ENCODE assay signal across 8 cellular contexts in the genomic region with DNA sequence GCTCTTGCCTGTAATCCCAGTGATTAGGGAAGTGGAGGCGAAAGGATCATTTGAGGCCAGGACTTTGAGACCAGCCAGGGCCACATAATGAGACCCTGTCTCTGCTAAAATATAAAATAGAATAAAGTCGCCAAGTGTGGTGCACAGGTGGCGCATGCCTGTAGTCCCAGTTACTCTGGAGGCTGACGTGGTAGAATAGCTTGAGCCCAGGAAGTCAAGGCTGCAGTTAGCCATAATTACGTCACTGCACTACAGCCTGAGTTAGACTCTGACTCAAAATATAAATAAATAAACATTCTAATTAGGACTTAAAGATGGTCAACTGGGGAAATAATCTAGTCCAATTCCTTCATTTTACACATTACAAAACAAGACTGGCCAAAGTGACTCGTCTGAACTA. TPM values are rescaled to one million over a fixed set of nuclear protein-coding genes. Genes with fewer than 3 reads are reported as not detected.
DNase-seq lines count a peak whose midpoint lies in the region; ATAC-seq, FAIRE-seq and TF ChIP-seq lines count a peak whose summit lies in the region.

No MANE protein-coding gene starts in this region.

- peak overlapping the region; percentile 81 for H3K9ac ChIP-seq in OCI-LY3 (ENCODE audit: low read length)

- peaks cover 28% of the 10 kb centered on the region for H3K79me2 ChIP-seq in OCI-LY3 (ENCODE audit: low read length)

- H3K4me1 ChIP-seq in CD4-positive, CD25-positive, alpha-beta regulatory T cell (ENCODE audit: control insufficient read depth, insufficient read depth, low read length, poor library complexity, severe bottlenecking), result peaks cover 33% of the 10 kb centered on the region
- H3K4me1 ChIP-seq in OCI-LY3 (ENCODE audit: low read length), result peaks cover 13% of the 10 kb centered on the region

- peaks cover 0 to 46% (median 24%) of the 10 kb centered on the region in 4 donors for H3K4me1 Mint-ChIP-seq in CD4-positive, CD25-positive, alpha-beta regulatory T cell
- peaks cover 31% of the 10 kb centered on the region for H3K4me1 Mint-ChIP-seq in brain
- H3K4me1 Mint-ChIP-seq in stimulated activated naive CD8-positive, alpha-beta T cell treated with anti-CD3 and anti-CD28 coated beads, Interleukin-15, Interleukin-2, amounts not matched to agents 100 ng/mL and 50 ng/mL, for 24 hours (ENCODE audit: low read depth), result peaks cover 38% of the 10 kb centered on the region

- ATAC-seq in CD4-positive, CD25-positive, alpha-beta regulatory T cell (ENCODE audit: low read depth in 2 of 2), result no peak
- ATAC-seq in GM18873 (IDR thresholded peaks at IDR 0.05; ENCODE audit: low FRiP score, unreplicated experiment), result no peak

- no peak for TF ChIP-seq CTCF in OCI-LY3 (IDR thresholded peaks at IDR 0.05; ENCODE audit: low read depth, low read length)
- no peak for TF ChIP-seq CTCF in brain (conservative IDR thresholded peaks at IDR 0.05)

- peaks cover 5% of the 10 kb centered on the region for H3K27me3 Mint-ChIP-seq in CD4-positive, CD25-positive, alpha-beta regulatory T cell
- peaks cover 19% of the 10 kb centered on the region for H3K27me3 Mint-ChIP-seq in brain
- H3K27me3 Mint-ChIP-seq in stimulated activated naive CD8-positive, alpha-beta T cell treated with anti-CD3 and anti-CD28 coated beads, Interleukin-15, Interleukin-2, amounts not matched to agents 100 ng/mL and 50 ng/mL, for 24 hours, result peaks cover 3% of the 10 kb centered on the region

- peak overlapping the region; percentile 95 for H3K27ac ChIP-seq in CD4-positive, CD25-positive, alpha-beta regulatory T cell (ENCODE audit: insufficient read depth, low read length, poor library complexity, severe bottlenecking)
- H3K27ac ChIP-seq in OCI-LY3 (ENCODE audit: low read length), result peak overlapping the region; percentile 49

- peak overlapping the region; percentile 89 to 97 (median 96) for H3K4me3 Mint-ChIP-seq in CD4-positive, CD25-positive, alpha-beta regulatory T cell
- H3K4me3 Mint-ChIP-seq in brain, result peak overlapping the region in 3 of 5 experiments; percentile 91 to 99 (median 97)
- peak overlapping the region; percentile 98 for H3K4me3 Mint-ChIP-seq in stimulated activated naive CD8-positive, alpha-beta T cell treated with anti-CD3 and anti-CD28 coated beads, Interleukin-15, Interleukin-2, amounts not matched to agents 100 ng/mL and 50 ng/mL, for 24 hours

- peaks cover 12% of the 10 kb centered on the region for H4K20me1 ChIP-seq in OCI-LY3 (ENCODE audit: insufficient read depth, low read length)

- H3K4me3 ChIP-seq in CD4-positive, CD25-positive, alpha-beta regulatory T cell (ENCODE audit: low read depth, low read length), result peak overlapping the region; percentile 96
- H3K4me3 ChIP-seq in OCI-LY3 (ENCODE audit: low read length), result peak overlapping the region; percentile 80

- peak; percentile 41 for FAIRE-seq in H54 (lab: Jason Lieb, UNC)

- peaks cover 30% of the 10 kb centered on the region for H3K36me3 Mint-ChIP-seq in CD4-positive, CD25-positive, alpha-beta regulatory T cell
- H3K36me3 Mint-ChIP-seq in brain, result peaks cover 33% of the 10 kb centered on the region
- peaks cover 50% of the 10 kb centered on the region for H3K36me3 Mint-ChIP-seq in stimulated activated naive CD8-positive, alpha-beta T cell treated with anti-CD3 and anti-CD28 coated beads, Interleukin-15, Interleukin-2, amounts not matched to agents 100 ng/mL and 50 ng/mL, for 24 hours (ENCODE audit: low read depth)

- peaks cover 30% of the 10 kb centered on the region for H3K36me3 ChIP-seq in CD4-positive, CD25-positive, alpha-beta regulatory T cell (ENCODE audit: control insufficient read depth, insufficient read depth, low read length)
- peaks cover 30% of the 10 kb centered on the region for H3K36me3 ChIP-seq in OCI-LY3 (replicated peaks; ENCODE audit: low read depth, low read length)

- H2AFZ ChIP-seq in OCI-LY3 (ENCODE audit: low read depth, low read length), result no peak overlapping the region

- no peaks in the 10 kb centered on the region for H3K9me3 ChIP-seq in CD4-positive, CD25-positive, alpha-beta regulatory T cell (ENCODE audit: control insufficient read depth in 2 of 2, low read length in 2 of 2)
- H3K9me3 ChIP-seq in OCI-LY3 (ENCODE audit: insufficient read depth, low read length), result no peaks in the 10 kb centered on the region

- no peak for TF ChIP-seq POLR2A in H54 (IDR thresholded peaks at IDR 0.05; ENCODE audit: low read depth, low read length)

- peaks cover 2% of the 10 kb centered on the region for H3K27me3 ChIP-seq in CD4-positive, CD25-positive, alpha-beta regulatory T cell (ENCODE audit: control insufficient read depth, insufficient read depth, low read length)
- no peaks in the 10 kb centered on the region for H3K27me3 ChIP-seq in OCI-LY3 (ENCODE audit: low read depth, low read length)

- DNase-seq in CD4-positive, CD25-positive, alpha-beta regulatory T cell, result peak; percentile 21 to 70 (median 49)
- no peak for DNase-seq in H54 (ENCODE audit: insufficient read length, low spot score)
- DNase-seq in kidney tubule cell (ENCODE audit: low spot score), result peak; percentile 78
- no peak for DNase-seq in NCI-H345 treated with DMSO at 0.1 percent for 48 hours (lab: John Stamatoyannopoulos, UW; ENCODE audit: unreplicated experiment)

- H3K27ac Mint-ChIP-seq in CD4-positive, CD25-positive, alpha-beta regulatory T cell, result peak overlapping the region; percentile 92 to 99 (median 98)
- H3K27ac Mint-ChIP-seq in brain, result peak overlapping the region in 3 of 5 experiments; percentile 93 to 98 (median 97)
- H3K27ac Mint-ChIP-seq in stimulated activated naive CD8-positive, alpha-beta T cell treated with anti-CD3 and anti-CD28 coated beads, Interleukin-15, Interleukin-2, amounts not matched to agents 100 ng/mL and 50 ng/mL, for 24 hours, result peak overlapping the region; percentile 95

- H3K9me3 Mint-ChIP-seq in CD4-positive, CD25-positive, alpha-beta regulatory T cell, result peaks cover 0 to 3% (median 0%) of the 10 kb centered on the region in 7 donors
- peaks cover 0 to 8% (median 0%) of the 10 kb centered on the region in 5 experiments for H3K9me3 Mint-ChIP-seq in brain
- peaks cover 6% of the 10 kb centered on the region for H3K9me3 Mint-ChIP-seq in stimulated activated naive CD8-positive, alpha-beta T cell treated with anti-CD3 and anti-CD28 coated beads, Interleukin-15, Interleukin-2, amounts not matched to agents 100 ng/mL and 50 ng/mL, for 24 hours

- peak overlapping the region; percentile 99 for H3K4me2 ChIP-seq in OCI-LY3 (ENCODE audit: low read length)

RNA-seq across cellular contexts. Expression of gene CHCHD2, which starts 0.8 kb away (rescaled TPM):
- total RNA-seq in CD4-positive, CD25-positive, alpha-beta regulatory T cell, result 243 TPM
- 100 to 1,000 TPM; 505 to 622 (median 531) TPM for polyA plus RNA-seq in CD4-positive, CD25-positive, alpha-beta regulatory T cell
- polyA plus RNA-seq in brain (ENCODE audit: insufficient read depth, low read depth, low replicate concordance), result 960 TPM

RNA-seq across cellular contexts. Expression of gene NUPR2, which starts 10.7 kb away (rescaled TPM):
- total RNA-seq in CD4-positive, CD25-positive, alpha-beta regulatory T cell, result not detected
- polyA plus RNA-seq in CD4-positive, CD25-positive, alpha-beta regulatory T cell, result 1 to 10 TPM in 1 of 4 donors, not detected in 3; 1.0 TPM
- 1.4 TPM for polyA plus RNA-seq in brain (ENCODE audit: insufficient read depth, low read depth, low replicate concordance)

RNA-seq across cellular contexts. Expression of gene PHKG1, which starts 12.8 kb away (rescaled TPM):
- total RNA-seq in CD4-positive, CD25-positive, alpha-beta regulatory T cell, result 8.2 TPM
- under 1 TPM; 0.08 to 0.71 (median 0.25) TPM for polyA plus RNA-seq in CD4-positive, CD25-positive, alpha-beta regulatory T cell
- 3.8 TPM for polyA plus RNA-seq in brain (ENCODE audit: insufficient read depth, low read depth, low replicate concordance)

RNA-seq across cellular contexts. Expression of gene SUMF2, which starts 41.4 kb away (rescaled TPM):
- total RNA-seq in CD4-positive, CD25-positive, alpha-beta regulatory T cell, result 114 TPM
- polyA plus RNA-seq in CD4-positive, CD25-positive, alpha-beta regulatory T cell, result 100 to 1,000 TPM; 166 to 205 (median 192) TPM
- polyA plus RNA-seq in brain (ENCODE audit: insufficient read depth, low read depth, low replicate concordance), result 140 TPM

RNA-seq across cellular contexts. Expression of gene CCT6A, which starts 53.9 kb away (rescaled TPM):
- total RNA-seq in CD4-positive, CD25-positive, alpha-beta regulatory T cell, result 42.0 TPM
- polyA plus RNA-seq in CD4-positive, CD25-positive, alpha-beta regulatory T cell, result 10 to 100 TPM; 82.1 to 96.2 (median 89.8) TPM
- polyA plus RNA-seq in brain (ENCODE audit: insufficient read depth, low read depth, low replicate concordance), result 152 TPM

Comparison
In these comparisons a context has a peak if more than half of its experiments do, and no peak if none do; other contexts are left out.
1. DNase-seq: peak in CD4-positive, CD25-positive, alpha-beta regulatory T cell (3 of 3) and kidney tubule cell (single experiment); none in H54 (single experiment) and NCI-H345 treated with DMSO at 0.1 percent for 48 hours (single experiment).
2. Peak in every context shown above with its lines, with median percentiles within 50 percentile points of each other: H3K27ac Mint-ChIP-seq and H3K4me3 Mint-ChIP-seq.